Comparison of ENCODE assay signal across 8 cellular contexts in the genomic region with DNA sequence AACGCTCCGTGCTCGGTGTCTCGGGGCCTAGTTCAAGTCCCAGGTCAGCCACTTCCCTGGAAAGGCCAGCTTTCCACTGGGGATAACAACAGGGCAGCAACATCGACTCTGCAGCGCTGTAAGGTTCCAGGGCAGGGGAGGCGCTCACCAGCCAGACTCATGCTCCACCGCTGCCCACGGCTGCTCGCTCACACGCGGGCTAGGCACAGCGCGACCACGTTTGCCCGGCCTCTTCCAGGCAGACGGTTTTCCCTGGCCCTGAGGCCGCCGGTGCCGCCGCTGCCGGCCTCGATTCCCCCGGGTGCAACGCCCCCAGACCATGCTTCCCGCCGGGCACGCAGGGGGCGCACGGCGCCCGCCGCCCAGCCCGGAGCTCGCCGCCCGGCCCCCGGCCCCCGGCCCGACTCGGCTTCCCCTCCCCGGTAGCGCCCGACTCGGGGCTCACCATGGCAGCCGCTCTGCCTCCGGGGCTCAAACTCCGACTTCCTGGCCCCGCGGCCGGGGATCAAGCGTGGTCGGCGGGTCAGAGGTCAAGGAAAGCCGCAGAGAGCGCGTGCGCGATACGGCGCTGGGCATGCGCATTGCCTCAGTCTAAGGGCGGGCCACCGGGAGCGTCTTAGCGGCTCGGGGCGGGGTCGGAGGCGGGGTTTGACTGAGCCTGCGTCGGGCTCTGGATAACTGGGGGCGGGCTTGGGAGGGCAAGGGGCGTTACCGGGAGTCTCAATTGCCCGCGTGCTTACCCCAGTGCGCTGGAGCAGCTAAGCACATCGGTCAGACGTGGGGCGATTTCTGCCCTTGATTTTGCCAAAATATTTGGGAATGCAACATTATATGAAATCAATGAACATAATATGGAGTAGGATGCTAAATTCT. TPM values are rescaled to one million over a fixed set of nuclear protein-coding genes. Genes with fewer than 3 reads are reported as not detected.
DNase-seq lines count a peak whose midpoint lies in the region; ATAC-seq and TF ChIP-seq lines count a peak whose summit lies in the region.

Gene PAM16 (minus strand): TSS at position 535 of the 873 bp plus-strand sequence. CDS start 87 bp downstream, at position 448.

- H3K27me3 ChIP-seq in psoas muscle (ENCODE audit: insufficient read depth in 3 of 3, low read length in 2 of 3): no peaks in the 10 kb centered on the region

- ATAC-seq in GM18498 (IDR thresholded peaks at IDR 0.05; ENCODE audit: unreplicated experiment) (peak; percentile 89), HG02885 (IDR thresholded peaks at IDR 0.05; ENCODE audit: poor library complexity, unreplicated experiment) (peak; percentile 90), left ventricle myocardium superior (peak; percentile 95), psoas muscle (peak; percentile 92 to 94 (median 94))

- H3K36me3 ChIP-seq in psoas muscle (ENCODE audit: insufficient read depth in 1 of 2, low read depth in 1 of 2) (peaks cover 0 to 9% of the 10 kb centered on the region in 2 donors), urinary bladder (ENCODE audit: insufficient read depth) (no peaks in the 10 kb centered on the region)

- WGBS in psoas muscle, 3 donors: 0 to 1% (median 1%) methylated on average over 64 to 81 of the region's 81 CpGs
- under 1% methylated on average over 81 of the region's 81 CpGs for WGBS in urinary bladder

- intact Hi-C loops in T-helper 1 cell treated with Interleukin-12 subunit alpha and Interleukin-12 subunit beta and Interleukin-4 antibody, amounts not matched to agents 30 ng/mL and 1 ng/mL, for 36 hours (cut with micrococcal nuclease): loop anchor here (1.0 to 10.0 kb wide), 15 partner anchors 20 to 744 kb away; partner anchors contain the start of genes ADCY9, ANKS3, CDIP1 and DNAAF8
- intact Hi-C loops in left ventricle myocardium superior (cut with micrococcal nuclease): loop anchor here (10.0 kb wide), 1 partner anchor 54 kb away; no protein-coding TSS in a partner anchor
- intact Hi-C loops in psoas muscle (cut with DNase I): no loop called here

- no peaks in the 10 kb centered on the region for H3K9me3 ChIP-seq in psoas muscle

- H3K4me3 ChIP-seq in psoas muscle (peak within 1 kb of the TSS; percentile 72), urinary bladder (ENCODE audit: low read depth, low read length) (peak within 1 kb of the TSS; percentile 88)

- peak; percentile 18 for TF ChIP-seq CTCF in psoas muscle (IDR thresholded peaks at IDR 0.05)

- peak; percentile 84 for DNase-seq in NCI-H1694 (lab: John Stamatoyannopoulos, UW)
- DNase-seq in amniotic epithelial cell (ENCODE audit: low read depth): peak; percentile 87
- peak; percentile 99 for DNase-seq in left ventricle myocardium superior
- DNase-seq in psoas muscle: peak; percentile 98 to 99

- H3K4me1 ChIP-seq in psoas muscle (peaks cover 30% of the 10 kb centered on the region), urinary bladder (ENCODE audit: insufficient read depth) (no peaks in the 10 kb centered on the region)

- H3K27ac ChIP-seq in psoas muscle: peak within 1 kb of the TSS; percentile 85
- peak within 1 kb of the TSS; percentile 77 for H3K27ac ChIP-seq in urinary bladder (ENCODE audit: low read depth)

RNA-seq across cellular contexts. Expression of gene PAM16, which starts in this region (rescaled TPM):
- 41.1 and 48.6 TPM in 2 replicates for total RNA-seq in T-helper 1 cell treated with Interleukin-12 subunit alpha and Interleukin-12 subunit beta and Interleukin-4 antibody, amounts not matched to agents 30 ng/mL and 1 ng/mL, for 36 hours
- total RNA-seq in left ventricle myocardium superior (70.0 TPM), psoas muscle (10 to 100 TPM; 60.5 to 84.2 (median 70.7) TPM), urinary bladder (8.6 TPM)
- polyA plus RNA-seq in psoas muscle (100 to 1,000 TPM; 144 to 163 (median 160) TPM), urinary bladder (48.9 TPM)

Comparison
In these comparisons a context has a peak if more than half of its experiments do, and no peak if none do; other contexts are left out.
1. Peak in every context shown above with its lines: DNase-seq, ATAC-seq, H3K4me3 ChIP-seq and H3K27ac ChIP-seq.
2. intact Hi-C loops: an anchor here in T-helper 1 cell treated with Interleukin-12 subunit alpha and Interleukin-12 subunit beta and Interleukin-4 antibody, amounts not matched to agents 30 ng/mL and 1 ng/mL, for 36 hours (1.0 to 10.0 kb wide) and left ventricle myocardium superior (10.0 kb wide); none called in psoas muscle.